Comparison of ENCODE assay signal across 28 cellular contexts in genomic region chr1:220892086-220892376, GRCh38.
"Had no signal": no experiment of that assay in that cellular context is flagged by ENCODE, and none has a peak within 500 bp of the region (broad histone marks: within the 10 kb centered on the region; RNA-seq: fewer than 3 reads in every experiment).

No MANE protein-coding gene starts in this region.

- H3K27ac Mint-ChIP-seq: activated CD4-positive, alpha-beta memory T cell treated with anti-CD3 and anti-CD28 coated beads, Interleukin-2, amount 10 ng/mL, durations not matched to agents 7 days and 5 days; activated T-cell treated with anti-CD3 and anti-CD28 coated beads, Interleukin-2, amount 50 U/mL, for 24 hours; stimulated activated effector memory CD8-positive, alpha-beta T cell treated with anti-CD3 and anti-CD28 coated beads, Interleukin-12 subunit alpha, Interleukin-12 subunit beta, amount 100 ng/mL, for 72 hours; stimulated activated naive CD8-positive, alpha-beta T cell treated with anti-CD3 and anti-CD28 coated beads, Interleukin-15, amount 100 ng/mL, for 72 hours; T-helper 1 cell treated with Interleukin-12 subunit alpha and Interleukin-12 subunit beta and Interleukin-4 antibody, amounts not matched to agents 30 μg/mL and 1 μg/mL, for 36 hours; type B pancreatic cell had no signal

- H3K4me1 ChIP-seq: parathyroid adenoma, uterus had no signal

- H3K9me3 ChIP-seq: esophagus squamous epithelium, psoas muscle, sigmoid colon, uterus had no signal

- ATAC-seq: left colon; psoas muscle; stimulated activated effector memory CD8-positive, alpha-beta T cell treated with anti-CD3 and anti-CD28 coated beads, Interleukin-12 subunit alpha, Interleukin-12 subunit beta, amount 100 ng/mL, for 72 hours; stimulated activated naive CD8-positive, alpha-beta T cell treated with anti-CD3 and anti-CD28 coated beads, Interleukin-15, amount 100 ng/mL, for 72 hours had no signal

- H3K4me1 Mint-ChIP-seq: activated CD4-positive, alpha-beta memory T cell treated with anti-CD3 and anti-CD28 coated beads, Interleukin-2, amount 10 ng/mL, durations not matched to agents 7 days and 5 days had no signal

- H3K4me3 Mint-ChIP-seq: activated CD4-positive, alpha-beta memory T cell treated with anti-CD3 and anti-CD28 coated beads, Interleukin-2, amount 10 ng/mL, durations not matched to agents 7 days and 5 days; activated CD4-positive, alpha-beta T cell treated with anti-CD3 and anti-CD28 coated beads, Interleukin-2, amount 10 ng/mL, durations not matched to agents 7 days and 5 days; activated T-cell treated with anti-CD3 and anti-CD28 coated beads, Interleukin-2, amount 50 U/mL, for 24 hours; stimulated activated effector memory CD8-positive, alpha-beta T cell treated with anti-CD3 and anti-CD28 coated beads, Interleukin-12 subunit alpha, Interleukin-12 subunit beta, amount 100 ng/mL, for 72 hours; stimulated activated naive CD8-positive, alpha-beta T cell treated with anti-CD3 and anti-CD28 coated beads, Interleukin-15, amount 100 ng/mL, for 72 hours; T-helper 1 cell treated with Interleukin-12 subunit alpha and Interleukin-12 subunit beta and Interleukin-4 antibody, amounts not matched to agents 30 μg/mL and 1 μg/mL, for 36 hours had no signal

- H3K9ac ChIP-seq: parathyroid adenoma had no signal

- H3K36me3 Mint-ChIP-seq: stimulated activated effector memory CD8-positive, alpha-beta T cell treated with anti-CD3 and anti-CD28 coated beads, Interleukin-12 subunit alpha, Interleukin-12 subunit beta, amount 100 ng/mL, for 72 hours; type B pancreatic cell had no signal

- DNase-seq: activated CD4-positive, alpha-beta memory T cell treated with anti-CD3 and anti-CD28 coated beads, Interleukin-2, amount 10 ng/mL, durations not matched to agents 7 days and 5 days; activated CD4-positive, alpha-beta T cell treated with anti-CD3 and anti-CD28 coated beads for 1 hour; activated CD4-positive, alpha-beta T cell treated with anti-CD3 and anti-CD28 coated beads, Interleukin-2, amount 10 ng/mL, durations not matched to agents 7 days and 5 days; activated CD8-positive, alpha-beta memory T cell treated with anti-CD3 and anti-CD28 coated beads, Interleukin-2, amount 50 U/mL, for 48 hours; activated gamma-delta T cell treated with Interleukin-2 at 50 U/mL for 16 hours; activated naive CD4-positive, alpha-beta T cell treated with anti-CD3 and anti-CD28 coated beads, Interleukin-2, amount 50 U/mL, for 16 hours; activated T-cell treated with anti-CD3 and anti-CD28 coated beads, Interleukin-2, amount 50 U/mL, for 24 hours; amygdala; caudate nucleus; effector CD4-positive, alpha-beta T cell; esophagus squamous epithelium; foreskin melanocyte; left colon; mammary epithelial cell; occipital lobe; psoas muscle; sigmoid colon; small intestine; stimulated activated CD4-positive, alpha-beta T cell treated with anti-CD3 and anti-CD28 coated beads, Interleukin-4, amount 100 ng/mL, for 24 hours; stimulated activated naive CD8-positive, alpha-beta T cell treated with anti-CD3 and anti-CD28 coated beads, Interleukin-15, amount 100 ng/mL, for 72 hours; substantia nigra; T-helper 9 cell; uterus; WERI-Rb-1 had no signal

- H3K36me3 ChIP-seq: esophagus squamous epithelium, sigmoid colon, uterus, WERI-Rb-1 had no signal

- H3K4me3 ChIP-seq: sigmoid colon, uterus had no signal

- H3K9me3 Mint-ChIP-seq: type B pancreatic cell had no signal
